In the genomic region with DNA sequence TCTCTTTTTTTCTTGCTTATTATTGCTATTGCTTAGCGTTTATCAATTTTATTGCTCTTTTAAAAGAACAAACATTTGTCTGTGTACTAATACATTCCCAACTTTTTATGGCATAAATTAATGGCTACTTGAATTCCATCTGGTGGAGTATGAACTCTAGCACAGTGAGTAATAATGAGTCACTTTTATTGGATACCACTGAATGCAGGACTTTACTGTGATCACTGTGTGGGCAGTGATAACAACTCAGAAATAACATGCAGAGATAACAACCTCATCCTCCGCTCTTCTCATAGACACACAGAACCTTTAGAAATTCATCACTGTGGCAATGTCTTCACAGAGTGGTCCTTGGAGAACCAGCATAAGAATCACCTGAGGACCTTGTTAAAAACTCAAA, we compare ENCODE assay signal across 16 cellular contexts.
DNase-seq lines count a peak whose midpoint lies in the region; ATAC-seq and TF ChIP-seq lines count a peak whose summit lies in the region.
"Had no signal": no experiment of that assay in that cellular context is flagged by ENCODE, and none has a peak within 500 bp of the region (broad histone marks: within the 10 kb centered on the region; RNA-seq: fewer than 3 reads in every experiment).

No MANE protein-coding gene starts in this region.

- peak overlapping the region; percentile 80 for H3K27ac ChIP-seq in PC-3 (ENCODE audit: low read length)
- H3K27ac ChIP-seq: right lobe of liver, uterus had no signal

- H3K4me3 ChIP-seq in PC-3 (ENCODE audit: low read length), result no peak overlapping the region
- H3K4me3 ChIP-seq: GM12878, right lobe of liver, uterus had no signal

- H4K20me1 ChIP-seq in PC-3 (ENCODE audit: low read length), result no peaks in the 10 kb centered on the region

- no peaks in the 10 kb centered on the region for H3K9me2 ChIP-seq in PC-3 (replicated peaks; ENCODE audit: low read length)

- BruUV-seq in PC-3 (replicated peaks; lab: Mats Ljungman, UMichigan), result no TSS peak

- no peaks in the 10 kb centered on the region for H3K27me3 ChIP-seq in PC-3 (ENCODE audit: low read length)
- H3K27me3 ChIP-seq: right lobe of liver, uterus had no signal

- peaks cover 5% of the 10 kb centered on the region; the same call in 1 of the 2 replicates for H3K36me3 ChIP-seq in PC-3 (ENCODE audit: low read depth, low read length)
- H3K36me3 ChIP-seq: right lobe of liver, uterus had no signal

- H3K4me2 ChIP-seq in PC-3 (ENCODE audit: low read length), result peak overlapping the region; percentile 59

- no peak overlapping the region for H2AFZ ChIP-seq in PC-3 (ENCODE audit: low read length)

- H3K9me3 ChIP-seq in PC-3 (ENCODE audit: low read length), result 0 out of 2 replicates have a peak, but pooled peaks cover 4% of the 10 kb centered on the region
- H3K9me3 ChIP-seq: right lobe of liver, uterus had no signal

- POLR2A ChIA-PET in PC-3 (lab: Charles Lee; ENCODE audit: unreplicated experiment), result no interaction called here

- DNase-seq in Daoy (ENCODE audit: low read depth) (peak; percentile 69), PC-3 (peak; percentile 97), dermis blood vessel endothelial cell (peak; percentile 62), myocyte (ENCODE audit: low read depth) (peak; percentile 22), iPS-NIHi11 (ENCODE audit: low spot score) (no peak), SKM-1 treated with dmso at 0.1 percent for 144 hours (lab: John Stamatoyannopoulos, UW; ENCODE audit: unreplicated experiment) (no peak)
- DNase-seq: activated CD4-positive, alpha-beta T cell treated with anti-CD3 and anti-CD28 coated beads, Interleukin-2, amount 50 U/mL, for 4 hours; activated naive CD4-positive, alpha-beta T cell; Calu3; NCI-H1105; NCI-H748 treated with DMSO at 0.1 percent for 48 hours; right lobe of liver; uterus had no signal

- CTCF ChIA-PET in PC-3 (lab: Charles Lee), result interaction anchor here (0.6 kb wide), 1 partner anchor 179 kb away, joined by 5 read pairs; no protein-coding TSS in a partner anchor

- H3F3A ChIP-seq in PC-3 (ENCODE audit: low read length, unreplicated experiment), result no peaks in the 10 kb centered on the region

- ATAC-seq in PC-3 (peak; percentile 80), GM19351 (IDR thresholded peaks at IDR 0.05; ENCODE audit: unreplicated experiment) (no peak), HG03520 (IDR thresholded peaks at IDR 0.05; ENCODE audit: unreplicated experiment) (no peak)
- ATAC-seq: GM12878, right lobe of liver had no signal

- intact Hi-C loops in PC-3 (cut with micrococcal nuclease), result loop anchor here (1.0 to 5.0 kb wide), 4 partner anchors 26 to 89 kb away; no protein-coding TSS in a partner anchor

- no peaks in the 10 kb centered on the region for H3K79me2 ChIP-seq in PC-3 (ENCODE audit: low read length)

- H3K9ac ChIP-seq in PC-3 (ENCODE audit: low read length), result peak overlapping the region; percentile 6; the same call in 1 of the 2 replicates

- TF ChIP-seq CTCF in PC-3 (conservative IDR thresholded peaks at IDR 0.05; ENCODE audit: low read depth, low read length), result no peak

- H3K4me1 ChIP-seq in PC-3 (ENCODE audit: insufficient read depth, low read length), result peaks cover 62% of the 10 kb centered on the region
- H3K4me1 ChIP-seq: right lobe of liver, uterus had no signal

Comparison
In these comparisons a context has a peak if more than half of its experiments do, and no peak if none do; other contexts are left out.
1. DNase-seq: peak in Daoy (single experiment), PC-3 (single experiment), dermis blood vessel endothelial cell (single experiment) and myocyte (single experiment); none in iPS-NIHi11 (single experiment) and SKM-1 treated with dmso at 0.1 percent for 144 hours (single experiment).